Comparison of ENCODE assay signal across 8 cellular contexts in genomic region chr2:187982668-187983067, GRCh38.
DNase-seq lines count a peak whose midpoint lies in the region; ATAC-seq, FAIRE-seq and TF ChIP-seq lines count a peak whose summit lies in the region.

No MANE protein-coding gene starts in this region.

- H3K9ac ChIP-seq in astrocyte (ENCODE audit: low read length) (no peak overlapping the region), smooth muscle cell (ENCODE audit: low read depth) (no peak overlapping the region)

- no peaks in the 10 kb centered on the region for H3K9me3 ChIP-seq in astrocyte (ENCODE audit: insufficient read depth, low read depth, low read length)
- H3K9me3 ChIP-seq in smooth muscle cell (replicated peaks; ENCODE audit: low read depth): no peaks in the 10 kb centered on the region
- no peaks in the 10 kb centered on the region for H3K9me3 ChIP-seq in naive thymus-derived CD4-positive, alpha-beta T cell (ENCODE audit: control insufficient read depth in 2 of 3, low read length in 3 of 3)

- CTCF ChIA-PET in naive thymus-derived CD4-positive, alpha-beta T cell (lab: Charles Lee): no interaction called here

- H3K36me3 ChIP-seq in astrocyte (ENCODE audit: insufficient read depth, low read length) (no peaks in the 10 kb centered on the region), smooth muscle cell (ENCODE audit: low read depth) (no peaks in the 10 kb centered on the region)
- H3K36me3 ChIP-seq in naive thymus-derived CD4-positive, alpha-beta T cell (ENCODE audit: control insufficient read depth in 2 of 3, insufficient read depth in 3 of 3, low read length in 3 of 3): no peaks in the 10 kb centered on the region

- FAIRE-seq in astrocyte (lab: Jason Lieb, UNC): no peak

- H3K4me1 Mint-ChIP-seq in astrocyte (ENCODE audit: low read depth, unreplicated experiment): peaks cover 20% of the 10 kb centered on the region
- peaks cover 0 to 2% (median 0%) of the 10 kb centered on the region in 7 donors for H3K4me1 Mint-ChIP-seq in naive thymus-derived CD4-positive, alpha-beta T cell

- peak overlapping the region; percentile 6 for H3K27ac Mint-ChIP-seq in astrocyte (ENCODE audit: unreplicated experiment)
- H3K27ac Mint-ChIP-seq in naive thymus-derived CD4-positive, alpha-beta T cell: no peak overlapping the region

- ATAC-seq in GM19468 (IDR thresholded peaks at IDR 0.05; ENCODE audit: extremely low read depth, unreplicated experiment) (peak; percentile 64), HG03469 (IDR thresholded peaks at IDR 0.05; ENCODE audit: unreplicated experiment) (peak; percentile 90)
- ATAC-seq in naive thymus-derived CD4-positive, alpha-beta T cell: no peak

- TF ChIP-seq CTCF in astrocyte (IDR thresholded peaks at IDR 0.05; ENCODE audit: insufficient read depth, low read depth, low read length) (no peak), smooth muscle cell (IDR thresholded peaks at IDR 0.05; ENCODE audit: borderline replicate concordance, insufficient read depth, poor library complexity, severe bottlenecking) (no peak)

- H3K27me3 ChIP-seq in astrocyte (ENCODE audit: insufficient read depth, low read length): no peaks in the 10 kb centered on the region
- H3K27me3 ChIP-seq in smooth muscle cell (ENCODE audit: low read depth): no peaks in the 10 kb centered on the region
- no peaks in the 10 kb centered on the region for H3K27me3 ChIP-seq in naive thymus-derived CD4-positive, alpha-beta T cell (ENCODE audit: control insufficient read depth in 2 of 2, insufficient read depth in 2 of 2, low read length in 2 of 2)

- DNase-seq in AG08395 (ENCODE audit: low spot score): peak; percentile 73
- DNase-seq in astrocyte (ENCODE audit: low read depth): peak; percentile 93
- no peak for DNase-seq in smooth muscle cell (lab: John Stamatoyannopoulos, UW; ENCODE audit: unreplicated experiment)
- no peak for DNase-seq in NCI-H345 treated with DMSO at 0.1 percent for 48 hours (lab: John Stamatoyannopoulos, UW; ENCODE audit: unreplicated experiment)
- no peak for DNase-seq in stimulated activated CD4-positive, alpha-beta T cell treated with anti-CD3 and anti-CD28 coated beads, Interleukin-4, amount 100 ng/mL, for 24 hours
- DNase-seq in naive thymus-derived CD4-positive, alpha-beta T cell: no peak

- POLR2A ChIA-PET in naive thymus-derived CD4-positive, alpha-beta T cell (lab: Charles Lee): no interaction called here

- H2AFZ ChIP-seq in astrocyte (ENCODE audit: low read depth, low read length): no peak overlapping the region
- no peak overlapping the region for H2AFZ ChIP-seq in smooth muscle cell (ENCODE audit: low read depth)

- no peaks in the 10 kb centered on the region for H3K9me3 Mint-ChIP-seq in astrocyte (ENCODE audit: unreplicated experiment)
- peaks cover 0 to 2% (median 0%) of the 10 kb centered on the region in 11 donors for H3K9me3 Mint-ChIP-seq in naive thymus-derived CD4-positive, alpha-beta T cell

- no peak overlapping the region for H3K4me3 ChIP-seq in astrocyte (ENCODE audit: insufficient read depth, low read depth, low read length)
- no peak overlapping the region for H3K4me3 ChIP-seq in smooth muscle cell
- H3K4me3 ChIP-seq in naive thymus-derived CD4-positive, alpha-beta T cell (ENCODE audit: low read length): no peak overlapping the region

- H3K4me3 Mint-ChIP-seq in astrocyte (ENCODE audit: unreplicated experiment): no peak overlapping the region
- H3K4me3 Mint-ChIP-seq in naive thymus-derived CD4-positive, alpha-beta T cell: no peak overlapping the region

- H4K20me1 ChIP-seq in astrocyte (ENCODE audit: insufficient read depth, low read length) (no peaks in the 10 kb centered on the region), smooth muscle cell (ENCODE audit: low read depth) (no peaks in the 10 kb centered on the region)

- intact Hi-C loops in naive thymus-derived CD4-positive, alpha-beta T cell (cut with micrococcal nuclease): no loop called here

- H3K27me3 Mint-ChIP-seq in astrocyte (ENCODE audit: low read depth, unreplicated experiment): no peaks in the 10 kb centered on the region
- peaks cover 0 to 6% (median 0%) of the 10 kb centered on the region in 5 donors for H3K27me3 Mint-ChIP-seq in naive thymus-derived CD4-positive, alpha-beta T cell

- H3K79me2 ChIP-seq in astrocyte (ENCODE audit: insufficient read depth, low read length): no peaks in the 10 kb centered on the region
- no peaks in the 10 kb centered on the region for H3K79me2 ChIP-seq in smooth muscle cell (ENCODE audit: low read depth)

- H3K4me2 ChIP-seq in astrocyte (ENCODE audit: low read length): no peak overlapping the region
- H3K4me2 ChIP-seq in smooth muscle cell: peak overlapping the region; percentile 16

- no peaks in the 10 kb centered on the region for H3K36me3 Mint-ChIP-seq in astrocyte (ENCODE audit: low read depth, unreplicated experiment)
- no peaks in the 10 kb centered on the region for H3K36me3 Mint-ChIP-seq in naive thymus-derived CD4-positive, alpha-beta T cell

- H3K4me1 ChIP-seq in astrocyte (ENCODE audit: insufficient read depth, low read length): peaks cover 6% of the 10 kb centered on the region
- H3K4me1 ChIP-seq in smooth muscle cell (ENCODE audit: low read depth): peaks cover 4% of the 10 kb centered on the region
- no peaks in the 10 kb centered on the region for H3K4me1 ChIP-seq in naive thymus-derived CD4-positive, alpha-beta T cell (ENCODE audit: control insufficient read depth in 2 of 2, insufficient read depth in 2 of 2, low read length in 2 of 2)

- H3F3A ChIP-seq in smooth muscle cell (ENCODE audit: low read depth): no peaks in the 10 kb centered on the region

- 9% methylated on average over 1 of the region's 1 CpG for WGBS in smooth muscle cell (ENCODE audit: low lambda C conversion rate)

- H3K27ac ChIP-seq in astrocyte (ENCODE audit: low read depth, low read length): no peak overlapping the region
- H3K27ac ChIP-seq in smooth muscle cell (ENCODE audit: low read depth): no peak overlapping the region
- H3K27ac ChIP-seq in naive thymus-derived CD4-positive, alpha-beta T cell (ENCODE audit: low read depth, low read length): no peak overlapping the region

Comparison
In these comparisons a context has a peak if more than half of its experiments do, and no peak if none do; other contexts are left out.
1. DNase-seq: peak in AG08395 (single experiment) and astrocyte (single experiment); none in smooth muscle cell (single experiment), NCI-H345 treated with DMSO at 0.1 percent for 48 hours (single experiment), stimulated activated CD4-positive, alpha-beta T cell treated with anti-CD3 and anti-CD28 coated beads, Interleukin-4, amount 100 ng/mL, for 24 hours (single experiment) and naive thymus-derived CD4-positive, alpha-beta T cell (0 of 9).